19 cellular contexts compared by ENCODE assay signal in genomic region chr4:68316193-68316969, GRCh38. TPM values are rescaled to one million over a fixed set of nuclear protein-coding genes. Genes with fewer than 3 reads are reported as not detected.
DNase-seq lines count a peak whose midpoint lies in the region; ATAC-seq, FAIRE-seq and TF ChIP-seq lines count a peak whose summit lies in the region.
"Had no signal": no experiment of that assay in that cellular context is flagged by ENCODE, and none has a peak within 500 bp of the region (broad histone marks: within the 10 kb centered on the region; RNA-seq: fewer than 3 reads in every experiment).

No MANE protein-coding gene starts in this region.

- no peaks in the 10 kb centered on the region for H3K9me2 ChIP-seq in GM23338 (ENCODE audit: insufficient read depth)

- no peak for ATAC-seq in activated CD8-positive, alpha-beta T cell treated with anti-CD3 and anti-CD28 coated beads, Interleukin-2, amount 10 ng/mL, durations not matched to agents 7 days and 5 days
- ATAC-seq in activated CD8-positive, alpha-beta T cell treated with anti-CD3 and anti-CD28 coated beads for 36 hours: no peak
- ATAC-seq in GM23338: peak; percentile 81

- H3K4me3 ChIP-seq in GM23338: no peak overlapping the region
- H3K4me3 ChIP-seq in bronchial epithelial cell (ENCODE audit: low read depth, low read length): no peak overlapping the region
- H3K4me3 ChIP-seq: HAP-1 had no signal

- H3K36me3 Mint-ChIP-seq in activated CD8-positive, alpha-beta T cell treated with anti-CD3 and anti-CD28 coated beads, Interleukin-2, amount 10 ng/mL, durations not matched to agents 7 days and 5 days (ENCODE audit: low read depth): peaks cover 62% of the 10 kb centered on the region
- peaks cover 36% of the 10 kb centered on the region for H3K36me3 Mint-ChIP-seq in activated CD8-positive, alpha-beta T cell treated with anti-CD3 and anti-CD28 coated beads for 36 hours (ENCODE audit: low read depth)
- peaks cover 72% of the 10 kb centered on the region for H3K36me3 Mint-ChIP-seq in GM23338 (ENCODE audit: low read depth)
- peaks cover 40% of the 10 kb centered on the region for H3K36me3 Mint-ChIP-seq in progenitor cell of endocrine pancreas (ENCODE audit: insufficient read depth)
- H3K36me3 Mint-ChIP-seq in nephron progenitor cell (ENCODE audit: low read depth): peaks cover 61% of the 10 kb centered on the region

- H3K27me3 Mint-ChIP-seq in activated CD8-positive, alpha-beta T cell treated with anti-CD3 and anti-CD28 coated beads, Interleukin-2, amount 10 ng/mL, durations not matched to agents 7 days and 5 days (ENCODE audit: low read depth): no peaks in the 10 kb centered on the region
- no peaks in the 10 kb centered on the region for H3K27me3 Mint-ChIP-seq in activated CD8-positive, alpha-beta T cell treated with anti-CD3 and anti-CD28 coated beads for 36 hours
- no peaks in the 10 kb centered on the region for H3K27me3 Mint-ChIP-seq in GM23338 (ENCODE audit: insufficient read depth, low read depth, poor library complexity)
- H3K27me3 Mint-ChIP-seq in progenitor cell of endocrine pancreas: no peaks in the 10 kb centered on the region
- no peaks in the 10 kb centered on the region for H3K27me3 Mint-ChIP-seq in nephron progenitor cell (ENCODE audit: low read depth, poor library complexity)

- CTCF ChIA-PET in activated CD8-positive, alpha-beta T cell treated with anti-CD3 and anti-CD28 coated beads, Interleukin-2, amount 10 ng/mL, durations not matched to agents 7 days and 5 days (lab: Charles Lee): interaction anchor here (1.5 kb wide), 1 partner anchor 10 kb away, joined by 3 read pairs; no protein-coding TSS in a partner anchor
- CTCF ChIA-PET in activated CD8-positive, alpha-beta T cell treated with anti-CD3 and anti-CD28 coated beads for 36 hours (lab: Charles Lee): interaction anchor here (1.6 kb wide), 1 partner anchor 45 kb away, joined by 4 read pairs; no protein-coding TSS in a partner anchor

- H3K4me1 Mint-ChIP-seq in activated CD8-positive, alpha-beta T cell treated with anti-CD3 and anti-CD28 coated beads, Interleukin-2, amount 10 ng/mL, durations not matched to agents 7 days and 5 days (ENCODE audit: low read depth): peaks cover 11% of the 10 kb centered on the region
- H3K4me1 Mint-ChIP-seq in activated CD8-positive, alpha-beta T cell treated with anti-CD3 and anti-CD28 coated beads for 36 hours (ENCODE audit: low read depth): peaks cover 9% of the 10 kb centered on the region
- H3K4me1 Mint-ChIP-seq in GM23338: peaks cover 29% of the 10 kb centered on the region; the same call in 2 of the 3 replicates
- H3K4me1 Mint-ChIP-seq in progenitor cell of endocrine pancreas (ENCODE audit: low read depth): peaks cover 8% of the 10 kb centered on the region
- no peaks in the 10 kb centered on the region for H3K4me1 Mint-ChIP-seq in nephron progenitor cell

- H4K20me1 ChIP-seq in GM23338 (replicated peaks; ENCODE audit: insufficient read depth): no peaks in the 10 kb centered on the region; the same call in 1 of the 2 replicates

- FAIRE-seq in bronchial epithelial cell (lab: Jason Lieb, UNC): peak; percentile 18
- FAIRE-seq: HTR-8/SVneo had no signal

- no peaks in the 10 kb centered on the region for H3K79me2 ChIP-seq in GM23338 (replicated peaks; ENCODE audit: insufficient read depth)

- H3K4me2 ChIP-seq in GM23338: peak overlapping the region; percentile 30; the same call in 1 of the 2 replicates

- H3K4me1 ChIP-seq in GM23338 (ENCODE audit: insufficient read depth): peaks cover 27% of the 10 kb centered on the region

- no peak overlapping the region for H2AFZ ChIP-seq in GM23338

- no peaks in the 10 kb centered on the region for H3K9me3 Mint-ChIP-seq in activated CD8-positive, alpha-beta T cell treated with anti-CD3 and anti-CD28 coated beads, Interleukin-2, amount 10 ng/mL, durations not matched to agents 7 days and 5 days (ENCODE audit: insufficient read depth)
- no peaks in the 10 kb centered on the region for H3K9me3 Mint-ChIP-seq in activated CD8-positive, alpha-beta T cell treated with anti-CD3 and anti-CD28 coated beads for 36 hours
- H3K9me3 Mint-ChIP-seq in GM23338: no peaks in the 10 kb centered on the region
- no peaks in the 10 kb centered on the region for H3K9me3 Mint-ChIP-seq in progenitor cell of endocrine pancreas (ENCODE audit: low read depth)
- H3K9me3 Mint-ChIP-seq in nephron progenitor cell: no peaks in the 10 kb centered on the region

- no peaks in the 10 kb centered on the region for H3F3A ChIP-seq in GM23338 (replicated peaks; ENCODE audit: low read depth)

- H3K36me3 ChIP-seq in GM23338 (ENCODE audit: insufficient read depth) (peaks cover 48% of the 10 kb centered on the region; the same call in 1 of the 2 replicates), bronchial epithelial cell (ENCODE audit: control insufficient read depth, insufficient read depth, low read length) (peaks cover 11% of the 10 kb centered on the region)

- DNase-seq in activated CD8-positive, alpha-beta T cell treated with anti-CD3 and anti-CD28 coated beads, Interleukin-2, amount 10 ng/mL, durations not matched to agents 7 days and 5 days: no peak
- DNase-seq in activated CD8-positive, alpha-beta T cell treated with anti-CD3 and anti-CD28 coated beads for 36 hours: no peak
- DNase-seq in GM23338 (ENCODE audit: low spot score) (peak; percentile 18), bronchial epithelial cell (ENCODE audit: low read depth) (no peak), progenitor cell of endocrine pancreas (ENCODE audit: low spot score, unreplicated experiment) (no peak), OCI-M2 (lab: John Stamatoyannopoulos, UW; ENCODE audit: unreplicated experiment) (no peak), nephron progenitor cell (no peak), NCI-H146 treated with DMSO at 0.1 percent for 48 hours (lab: John Stamatoyannopoulos, UW; ENCODE audit: unreplicated experiment) (no peak)
- DNase-seq: 8988T; DMS79 treated with DMSO at 0.1 percent for 48 hours; NCI-H187 treated with DMSO at 0.1 percent for 48 hours; NCI-H2171; NCI-H446 treated with DMSO at 0.1 percent for 48 hours; NK-92 treated with Interleukin-12 subunit alpha and Interleukin-12 subunit beta, amount 100 ng/mL, for 24 hours; OCI-M1 had no signal

- POLR2A ChIA-PET in activated CD8-positive, alpha-beta T cell treated with anti-CD3 and anti-CD28 coated beads, Interleukin-2, amount 10 ng/mL, durations not matched to agents 7 days and 5 days (lab: Charles Lee): no interaction called here
- POLR2A ChIA-PET in activated CD8-positive, alpha-beta T cell treated with anti-CD3 and anti-CD28 coated beads for 36 hours (lab: Charles Lee): no interaction called here

- no peaks in the 10 kb centered on the region for H3K27me3 ChIP-seq in GM23338 (ENCODE audit: insufficient read depth)
- no peaks in the 10 kb centered on the region for H3K27me3 ChIP-seq in bronchial epithelial cell (ENCODE audit: control insufficient read depth, insufficient read depth, low read length)

- no peak for TF ChIP-seq CTCF in activated CD8-positive, alpha-beta T cell treated with anti-CD3 and anti-CD28 coated beads for 36 hours (IDR thresholded peaks at IDR 0.05)
- TF ChIP-seq CTCF in GM23338 (conservative IDR thresholded peaks at IDR 0.05; ENCODE audit: low read depth in 2 of 2) (no peak), bronchial epithelial cell (IDR thresholded peaks at IDR 0.05; ENCODE audit: insufficient read depth, low read length, severe bottlenecking) (no peak), progenitor cell of endocrine pancreas (IDR thresholded peaks at IDR 0.05; ENCODE audit: unreplicated experiment) (no peak), nephron progenitor cell (IDR thresholded peaks at IDR 0.05) (no peak)

- intact Hi-C loops in activated CD8-positive, alpha-beta T cell treated with anti-CD3 and anti-CD28 coated beads for 36 hours (cut with micrococcal nuclease): no loop called here

- no peak overlapping the region for H3K4me3 Mint-ChIP-seq in activated CD8-positive, alpha-beta T cell treated with anti-CD3 and anti-CD28 coated beads, Interleukin-2, amount 10 ng/mL, durations not matched to agents 7 days and 5 days
- no peak overlapping the region for H3K4me3 Mint-ChIP-seq in activated CD8-positive, alpha-beta T cell treated with anti-CD3 and anti-CD28 coated beads for 36 hours
- H3K4me3 Mint-ChIP-seq in GM23338 (no peak overlapping the region), progenitor cell of endocrine pancreas (ENCODE audit: low read depth) (no peak overlapping the region), nephron progenitor cell (no peak overlapping the region)

- H3K27ac Mint-ChIP-seq in activated CD8-positive, alpha-beta T cell treated with anti-CD3 and anti-CD28 coated beads, Interleukin-2, amount 10 ng/mL, durations not matched to agents 7 days and 5 days: peak overlapping the region; percentile 7
- H3K27ac Mint-ChIP-seq in activated CD8-positive, alpha-beta T cell treated with anti-CD3 and anti-CD28 coated beads for 36 hours: no peak overlapping the region
- H3K27ac Mint-ChIP-seq in GM23338: peak overlapping the region; percentile 90; the same call in 1 of the 2 replicates
- H3K27ac Mint-ChIP-seq in progenitor cell of endocrine pancreas: peak overlapping the region; percentile 17
- H3K27ac Mint-ChIP-seq in nephron progenitor cell: no peak overlapping the region

- H3K27ac ChIP-seq in GM23338 (ENCODE audit: low read depth): peak overlapping the region; percentile 35; the same call in 1 of the 2 replicates
- H3K27ac ChIP-seq: HL-60, RWPE1 had no signal

RNA-seq across cellular contexts. Expression of gene YTHDC1, which starts 33.5 kb away (rescaled TPM):
- total RNA-seq in activated CD8-positive, alpha-beta T cell treated with anti-CD3 and anti-CD28 coated beads, Interleukin-2, amount 10 ng/mL, durations not matched to agents 7 days and 5 days: 10 to 100 TPM; 69.3 to 70.3 TPM
- total RNA-seq in activated CD8-positive, alpha-beta T cell treated with anti-CD3 and anti-CD28 coated beads for 36 hours: 10 to 100 TPM; 74.7 to 75.4 TPM
- total RNA-seq in GM23338 (2014; rRNA removed; shearing (Covaris generic)): 67.6 and 72.3 TPM in 2 replicates
- 135 and 144 TPM in 2 replicates for polyA plus RNA-seq in GM23338 (2016; fragmentation: Nextera tagmentation; extraction: Ambion mirVana)
- total RNA-seq in bronchial epithelial cell: 44.5 and 68.4 TPM in 2 replicates
- 162 and 188 TPM in 2 replicates for total RNA-seq in progenitor cell of endocrine pancreas

Comparison
In these comparisons a context has a peak if more than half of its experiments do, and no peak if none do; other contexts are left out.
1. H3K27ac Mint-ChIP-seq: peak in activated CD8-positive, alpha-beta T cell treated with anti-CD3 and anti-CD28 coated beads, Interleukin-2, amount 10 ng/mL, durations not matched to agents 7 days and 5 days (single experiment), GM23338 (single experiment) and progenitor cell of endocrine pancreas (single experiment); none in activated CD8-positive, alpha-beta T cell treated with anti-CD3 and anti-CD28 coated beads for 36 hours (single experiment) and nephron progenitor cell (single experiment).